10 cellular contexts compared by ENCODE assay signal in genomic region chr15:92910451-92910850, GRCh38. TPM values are rescaled to one million over a fixed set of nuclear protein-coding genes. Genes with fewer than 3 reads are reported as not detected.
DNase-seq lines count a peak whose midpoint lies in the region; ATAC-seq and TF ChIP-seq lines count a peak whose summit lies in the region.
"Had no signal": no experiment of that assay in that cellular context is flagged by ENCODE, and none has a peak within 500 bp of the region (broad histone marks: within the 10 kb centered on the region; RNA-seq: fewer than 3 reads in every experiment).

No MANE protein-coding gene starts in this region.

- H3K9ac ChIP-seq in subcutaneous abdominal adipose tissue (ENCODE audit: low read length in 5 of 5): no peak overlapping the region

- H3K36me3 ChIP-seq in lower lobe of right lung (peaks cover 6% of the 10 kb centered on the region), subcutaneous abdominal adipose tissue (ENCODE audit: control insufficient read depth in 5 of 5, insufficient read depth in 5 of 5, low read length in 5 of 5) (peaks cover 0 to 7% (median 0%) of the 10 kb centered on the region in 5 donors)
- H3K36me3 ChIP-seq: Peyer's patch had no signal

- intact Hi-C loops in activated T-helper 2 cell treated with anti-CD3 and anti-CD28 coated beads, Interferon-gamma antibody, Interleukin-2, Interleukin-4, amounts not matched to agents 10 μg/mL and 5 μg/mL and 100 μg/mL, durations not matched to agents 14 hours and 24 hours and 36 hours (cut with micrococcal nuclease): no loop called here
- intact Hi-C loops in lower lobe of right lung (cut with DNase I): loop anchor here (10.0 kb wide), 1 partner anchor 106 kb away; no protein-coding TSS in a partner anchor

- peaks cover 54% of the 10 kb centered on the region for H3K36me3 Mint-ChIP-seq in T-helper 2 cell treated with Interferon-gamma antibody and Interleukin-4, amounts not matched to agents 5 μg/mL and 100 μg/mL, for 36 hours (ENCODE audit: low read depth)
- H3K36me3 Mint-ChIP-seq in activated T-helper 2 cell treated with anti-CD3 and anti-CD28 coated beads, Interferon-gamma antibody, Interleukin-2, Interleukin-4, amounts not matched to agents 10 μg/mL and 5 μg/mL and 100 μg/mL, durations not matched to agents 14 hours and 24 hours and 36 hours (ENCODE audit: low read depth): peaks cover 82% of the 10 kb centered on the region

- H3K27ac Mint-ChIP-seq in T-helper 2 cell treated with Interferon-gamma antibody and Interleukin-4, amounts not matched to agents 5 μg/mL and 100 μg/mL, for 36 hours: peak overlapping the region; percentile 22
- peak overlapping the region; percentile 69 for H3K27ac Mint-ChIP-seq in activated T-helper 2 cell treated with anti-CD3 and anti-CD28 coated beads, Interferon-gamma antibody, Interleukin-2, Interleukin-4, amounts not matched to agents 10 μg/mL and 5 μg/mL and 100 μg/mL, durations not matched to agents 14 hours and 24 hours and 36 hours

- no peak for ATAC-seq in lower lobe of right lung

- H3K4me3 ChIP-seq in lower lobe of right lung (no peak overlapping the region), subcutaneous abdominal adipose tissue (ENCODE audit: low read depth in 1 of 5, low read length in 5 of 5) (peak overlapping the region in 1 of 5 donors; percentile 1)
- H3K4me3 ChIP-seq: Peyer's patch had no signal

- H3K4me1 Mint-ChIP-seq in T-helper 2 cell treated with Interferon-gamma antibody and Interleukin-4, amounts not matched to agents 5 μg/mL and 100 μg/mL, for 36 hours (ENCODE audit: low read depth): peaks cover 80% of the 10 kb centered on the region
- peaks cover 83% of the 10 kb centered on the region for H3K4me1 Mint-ChIP-seq in activated T-helper 2 cell treated with anti-CD3 and anti-CD28 coated beads, Interferon-gamma antibody, Interleukin-2, Interleukin-4, amounts not matched to agents 10 μg/mL and 5 μg/mL and 100 μg/mL, durations not matched to agents 14 hours and 24 hours and 36 hours (ENCODE audit: low read depth)

- H3K4me1 ChIP-seq in lower lobe of right lung: peaks cover 100% of the 10 kb centered on the region
- peaks cover 3 to 95% (median 89%) of the 10 kb centered on the region in 5 donors for H3K4me1 ChIP-seq in subcutaneous abdominal adipose tissue (ENCODE audit: control insufficient read depth in 5 of 5, insufficient read depth in 5 of 5, low read length in 5 of 5)

- peak overlapping the region; percentile 38 for H3K4me3 Mint-ChIP-seq in T-helper 2 cell treated with Interferon-gamma antibody and Interleukin-4, amounts not matched to agents 5 μg/mL and 100 μg/mL, for 36 hours
- H3K4me3 Mint-ChIP-seq in activated T-helper 2 cell treated with anti-CD3 and anti-CD28 coated beads, Interferon-gamma antibody, Interleukin-2, Interleukin-4, amounts not matched to agents 10 μg/mL and 5 μg/mL and 100 μg/mL, durations not matched to agents 14 hours and 24 hours and 36 hours (ENCODE audit: low read depth): peak overlapping the region; percentile 36

- DNase-seq in T-helper 2 cell treated with Interferon-gamma antibody and Interleukin-4, amounts not matched to agents 5 μg/mL and 100 μg/mL, for 36 hours (ENCODE audit: low spot score): no peak
- DNase-seq in T-helper 2 cell (no peak), lower lobe of right lung (no peak), OCI-M2 (lab: John Stamatoyannopoulos, UW; ENCODE audit: unreplicated experiment) (no peak), OCI-M1 (lab: John Stamatoyannopoulos, UW) (no peak), COR-L47 (lab: John Stamatoyannopoulos, UW) (no peak)
- no peak for DNase-seq in activated T-helper 2 cell treated with anti-CD3 and anti-CD28 coated beads, Interferon-gamma antibody, Interleukin-2, Interleukin-4, amounts not matched to agents 10 μg/mL and 5 μg/mL and 100 μg/mL, durations not matched to agents 14 hours and 24 hours and 36 hours (ENCODE audit: low spot score)
- DNase-seq: Peyer's patch; stimulated activated naive CD4-positive, alpha-beta T cell treated with Interleukin-2 at 50 U/mL for 16 hours had no signal

- no peaks in the 10 kb centered on the region for H3K27me3 ChIP-seq in lower lobe of right lung (ENCODE audit: low read depth)
- H3K27me3 ChIP-seq in subcutaneous abdominal adipose tissue (ENCODE audit: control insufficient read depth in 5 of 5, insufficient read depth in 4 of 5, low read length in 5 of 5): no peaks in the 10 kb centered on the region
- H3K27me3 ChIP-seq: Peyer's patch had no signal

- H3K27me3 Mint-ChIP-seq in T-helper 2 cell treated with Interferon-gamma antibody and Interleukin-4, amounts not matched to agents 5 μg/mL and 100 μg/mL, for 36 hours (ENCODE audit: low read depth): no peaks in the 10 kb centered on the region
- no peaks in the 10 kb centered on the region for H3K27me3 Mint-ChIP-seq in activated T-helper 2 cell treated with anti-CD3 and anti-CD28 coated beads, Interferon-gamma antibody, Interleukin-2, Interleukin-4, amounts not matched to agents 10 μg/mL and 5 μg/mL and 100 μg/mL, durations not matched to agents 14 hours and 24 hours and 36 hours (ENCODE audit: low read depth)

- TF ChIP-seq CTCF in lower lobe of right lung (IDR thresholded peaks at IDR 0.05): no peak

- no peaks in the 10 kb centered on the region for H3K9me3 ChIP-seq in lower lobe of right lung
- no peaks in the 10 kb centered on the region for H3K9me3 ChIP-seq in subcutaneous abdominal adipose tissue (ENCODE audit: control insufficient read depth in 5 of 5, low read length in 5 of 5)
- H3K9me3 ChIP-seq: Peyer's patch had no signal

- peak overlapping the region; percentile 50 for H3K27ac ChIP-seq in lower lobe of right lung
- peak overlapping the region; percentile 63 for H3K27ac ChIP-seq in subcutaneous abdominal adipose tissue (ENCODE audit: low read depth, low read length)

- no peaks in the 10 kb centered on the region for H3K9me3 Mint-ChIP-seq in T-helper 2 cell treated with Interferon-gamma antibody and Interleukin-4, amounts not matched to agents 5 μg/mL and 100 μg/mL, for 36 hours
- no peaks in the 10 kb centered on the region for H3K9me3 Mint-ChIP-seq in activated T-helper 2 cell treated with anti-CD3 and anti-CD28 coated beads, Interferon-gamma antibody, Interleukin-2, Interleukin-4, amounts not matched to agents 10 μg/mL and 5 μg/mL and 100 μg/mL, durations not matched to agents 14 hours and 24 hours and 36 hours

RNA-seq across cellular contexts. Expression of gene CHD2, which starts 10.3 kb away (rescaled TPM):
- 105 and 111 TPM in 2 replicates for total RNA-seq in activated T-helper 2 cell treated with anti-CD3 and anti-CD28 coated beads, Interferon-gamma antibody, Interleukin-2, Interleukin-4, amounts not matched to agents 10 μg/mL and 5 μg/mL and 100 μg/mL, durations not matched to agents 14 hours and 24 hours and 36 hours
- 158 TPM for total RNA-seq in lower lobe of right lung
